Comparison of ENCODE assay signal across 21 cellular contexts in genomic region chr11:45948341-45948740, GRCh38. TPM values are rescaled to one million over a fixed set of nuclear protein-coding genes. Genes with fewer than 3 reads are reported as not detected.
DNase-seq lines count a peak whose midpoint lies in the region; ATAC-seq, FAIRE-seq and TF ChIP-seq lines count a peak whose summit lies in the region.
"Had no signal": no experiment of that assay in that cellular context is flagged by ENCODE, and none has a peak within 500 bp of the region (broad histone marks: within the 10 kb centered on the region; RNA-seq: fewer than 3 reads in every experiment).

No MANE protein-coding gene starts in this region.

- no peak overlapping the region for H3K27ac Mint-ChIP-seq in GM23338
- no peak overlapping the region for H3K27ac Mint-ChIP-seq in endothelial cell (ENCODE audit: unreplicated experiment)
- no peak overlapping the region for H3K27ac Mint-ChIP-seq in progenitor cell of endocrine pancreas
- H3K27ac Mint-ChIP-seq: CD4-positive, alpha-beta T cell had no signal

- no peaks in the 10 kb centered on the region for H3K9me2 ChIP-seq in GM23338 (ENCODE audit: insufficient read depth)

- DNase-seq in GM23338 (ENCODE audit: low spot score) = no peak
- no peak for DNase-seq in endothelial cell (ENCODE audit: low spot score)
- peak; percentile 63 for DNase-seq in left kidney (ENCODE audit: low read depth, low spot score)
- peak; percentile 78 for DNase-seq in renal cortical epithelial cell (ENCODE audit: low read depth)
- no peak for DNase-seq in D721Med (ENCODE audit: insufficient read length, low spot score)
- DNase-seq in amniotic stem cell (lab: John Stamatoyannopoulos, UW) = no peak
- no peak for DNase-seq in progenitor cell of endocrine pancreas (ENCODE audit: low spot score, unreplicated experiment)
- DNase-seq: CD4-positive, alpha-beta T cell; COR-L47; DMS 273 treated with DMSO at 0.1 percent for 48 hours; DND-41; GM23248; Kasumi-1; NCI-H1694; NCI-H2081; NCI-H2171; NCI-H345; NCI-H524 treated with DMSO at 0.1 percent for 48 hours had no signal

- peaks cover 14% of the 10 kb centered on the region; the same call in 2 of the 3 replicates for H3K36me3 Mint-ChIP-seq in GM23338 (ENCODE audit: low read depth)
- H3K36me3 Mint-ChIP-seq in endothelial cell (ENCODE audit: low read depth, unreplicated experiment) = peaks cover 21% of the 10 kb centered on the region
- H3K36me3 Mint-ChIP-seq in progenitor cell of endocrine pancreas (ENCODE audit: insufficient read depth) = peaks cover 16% of the 10 kb centered on the region

- no peak for FAIRE-seq in D721Med (lab: Jason Lieb, UNC)
- FAIRE-seq: GM12878 had no signal

- H3K4me3 Mint-ChIP-seq in GM23338 (no peak overlapping the region), endothelial cell (ENCODE audit: unreplicated experiment) (peak overlapping the region; percentile 29), progenitor cell of endocrine pancreas (ENCODE audit: low read depth) (no peak overlapping the region)
- H3K4me3 Mint-ChIP-seq: CD4-positive, alpha-beta T cell had no signal

- no peaks in the 10 kb centered on the region for H3K9me3 Mint-ChIP-seq in GM23338
- no peaks in the 10 kb centered on the region for H3K9me3 Mint-ChIP-seq in endothelial cell (ENCODE audit: unreplicated experiment)
- no peaks in the 10 kb centered on the region for H3K9me3 Mint-ChIP-seq in progenitor cell of endocrine pancreas (ENCODE audit: low read depth)
- H3K9me3 Mint-ChIP-seq: CD4-positive, alpha-beta T cell had no signal

- TF ChIP-seq CTCF in GM23338 (conservative IDR thresholded peaks at IDR 0.05; ENCODE audit: low read depth in 2 of 2) (no peak), endothelial cell (IDR thresholded peaks at IDR 0.05; ENCODE audit: unreplicated experiment) (no peak), D721Med (IDR thresholded peaks at IDR 0.05; ENCODE audit: insufficient read depth, missing control alignments) (no peak), progenitor cell of endocrine pancreas (IDR thresholded peaks at IDR 0.05; ENCODE audit: unreplicated experiment) (no peak)

- H3K4me3 ChIP-seq in GM23338 = no peak overlapping the region
- H3K4me3 ChIP-seq: GM12878, GM23248, HAP-1 had no signal

- H3K4me1 ChIP-seq in GM23338 (ENCODE audit: insufficient read depth) = no peaks in the 10 kb centered on the region
- H3K4me1 ChIP-seq: HAP-1 had no signal

- no peak for ATAC-seq in GM23338
- ATAC-seq: GM12878, Right ventricle myocardium inferior had no signal

- H4K20me1 ChIP-seq in GM23338 (replicated peaks; ENCODE audit: insufficient read depth) = no peaks in the 10 kb centered on the region

- H3K4me2 ChIP-seq in GM23338 = no peak overlapping the region

- H3K36me3 ChIP-seq in GM23338 (ENCODE audit: insufficient read depth) = peaks cover 13% of the 10 kb centered on the region

- no peaks in the 10 kb centered on the region for H3K27me3 Mint-ChIP-seq in GM23338 (ENCODE audit: insufficient read depth, low read depth, poor library complexity)
- peaks cover 6% of the 10 kb centered on the region for H3K27me3 Mint-ChIP-seq in endothelial cell (ENCODE audit: unreplicated experiment)
- no peaks in the 10 kb centered on the region for H3K27me3 Mint-ChIP-seq in progenitor cell of endocrine pancreas
- H3K27me3 Mint-ChIP-seq: CD4-positive, alpha-beta T cell had no signal

- H3K79me2 ChIP-seq in GM23338 (replicated peaks; ENCODE audit: insufficient read depth) = no peaks in the 10 kb centered on the region

- 0 out of 2 replicates have a peak overlapping the region, but pooled peaks have one; percentile 26 for H3K27ac ChIP-seq in GM23338 (ENCODE audit: low read depth)
- H3K27ac ChIP-seq: GM23248 had no signal

- H3K4me1 Mint-ChIP-seq in GM23338 = no peaks in the 10 kb centered on the region
- no peaks in the 10 kb centered on the region for H3K4me1 Mint-ChIP-seq in endothelial cell (ENCODE audit: unreplicated experiment)
- no peaks in the 10 kb centered on the region for H3K4me1 Mint-ChIP-seq in progenitor cell of endocrine pancreas (ENCODE audit: low read depth)

- no peak overlapping the region for H2AFZ ChIP-seq in GM23338
- H2AFZ ChIP-seq: GM23248 had no signal

- H3F3A ChIP-seq in GM23338 (replicated peaks; ENCODE audit: low read depth) = 0 out of 2 replicates have a peak, but pooled peaks cover 3% of the 10 kb centered on the region

- no peaks in the 10 kb centered on the region for H3K27me3 ChIP-seq in GM23338 (ENCODE audit: insufficient read depth)

TF ChIP-seq in GM23338, 12 proteins besides CTCF, POLR2A, EP300 and RAD21 (continues in another document):
- no peak for TF ChIP-seq ZNF331 (CRISPR knock-in tag; IDR thresholded peaks at IDR 0.05; ENCODE audit: low read depth)
- no peak for TF ChIP-seq ETS1 (IDR thresholded peaks at IDR 0.05)
- TF ChIP-seq EZH2phosphoT487 (IDR thresholded peaks at IDR 0.05; ENCODE audit: unreplicated experiment) = no peak
- no peak for TF ChIP-seq REST (IDR thresholded peaks at IDR 0.05; ENCODE audit: unreplicated experiment)
- no peak for TF ChIP-seq STAT1 (IDR thresholded peaks at IDR 0.05; ENCODE audit: unreplicated experiment)
- no peak for TF ChIP-seq NANOG (IDR thresholded peaks at IDR 0.05; ENCODE audit: borderline replicate concordance)
- no peak for TF ChIP-seq JUNB (IDR thresholded peaks at IDR 0.05; ENCODE audit: unreplicated experiment)
- TF ChIP-seq CREB1 (CRISPR knock-in tag; IDR thresholded peaks at IDR 0.05; ENCODE audit: low read depth) = no peak
- no peak for TF ChIP-seq ZNF114 (CRISPR knock-in tag; IDR thresholded peaks at IDR 0.05)

RNA-seq across cellular contexts. Expression of gene LARGE2, which starts 25.9 kb away (rescaled TPM):
- total RNA-seq in GM23338 (2014; rRNA removed; shearing (Covaris generic)) = 74.5 and 107 TPM in 2 replicates
- polyA plus RNA-seq in GM23338 (2016; fragmentation: Nextera tagmentation; extraction: Ambion mirVana) = 89.8 and 97.8 TPM in 2 replicates
- total RNA-seq in endothelial cell (ENCODE audit: unreplicated experiment) = 0.95 TPM
- 0.40 and 1.2 TPM in 2 replicates for total RNA-seq in renal cortical epithelial cell
- 39.4 and 47.3 TPM in 2 replicates for total RNA-seq in progenitor cell of endocrine pancreas
- total RNA-seq: GM23248, Right ventricle myocardium inferior had no signal
- polyA plus RNA-seq: GM23248 had no signal

RNA-seq across cellular contexts. Expression of gene PEX16, which starts 30.7 kb away (rescaled TPM):
- total RNA-seq in GM23338 (2014; rRNA removed; shearing (Covaris generic)) = 22.4 and 34.1 TPM in 2 replicates
- polyA plus RNA-seq in GM23338 (2016; fragmentation: Nextera tagmentation; extraction: Ambion mirVana) = 23.3 and 27.6 TPM in 2 replicates
- total RNA-seq in endothelial cell (ENCODE audit: unreplicated experiment) = 28.1 TPM
- total RNA-seq in renal cortical epithelial cell = 19.5 and 28.7 TPM in 2 replicates
- total RNA-seq in progenitor cell of endocrine pancreas = 28.0 and 34.6 TPM in 2 replicates

RNA-seq across cellular contexts. Expression of gene FREY1, which starts 41.3 kb away (rescaled TPM):
- 1.1 TPM in 1 of 2 replicates, not detected in the other for total RNA-seq in GM23338 (2014; rRNA removed; shearing (Covaris generic))
- polyA plus RNA-seq in GM23338 (2016; fragmentation: Nextera tagmentation; extraction: Ambion mirVana) = not detected in 2 replicates
- 1.1 TPM for total RNA-seq in endothelial cell (ENCODE audit: unreplicated experiment)
- 0.70 TPM in 1 of 2 replicates, not detected in the other for total RNA-seq in renal cortical epithelial cell
- 2.8 and 3.7 TPM in 2 replicates for total RNA-seq in progenitor cell of endocrine pancreas
- total RNA-seq: GM23248, Right ventricle myocardium inferior had no signal
- polyA plus RNA-seq: GM23248 had no signal

Comparison
In these comparisons a context has a peak if more than half of its experiments do, and no peak if none do; other contexts are left out.
1. DNase-seq: peak in left kidney (single experiment) and renal cortical epithelial cell (single experiment); none in GM23338 (single experiment), endothelial cell (single experiment), D721Med (single experiment), amniotic stem cell (single experiment) and progenitor cell of endocrine pancreas (single experiment).
2. RNA of gene LARGE2, which starts 25.9 kb away (total RNA-seq): 74.5 to 107 TPM in GM23338 and 39.4 to 47.3 TPM in progenitor cell of endocrine pancreas; 0.95 TPM in endothelial cell (single experiment) and 0.40 to 1.2 TPM in renal cortical epithelial cell; every median in the first group is over 10 times any median in the second.